1 cellular context compared by ENCODE assay signal in the genomic region with DNA sequence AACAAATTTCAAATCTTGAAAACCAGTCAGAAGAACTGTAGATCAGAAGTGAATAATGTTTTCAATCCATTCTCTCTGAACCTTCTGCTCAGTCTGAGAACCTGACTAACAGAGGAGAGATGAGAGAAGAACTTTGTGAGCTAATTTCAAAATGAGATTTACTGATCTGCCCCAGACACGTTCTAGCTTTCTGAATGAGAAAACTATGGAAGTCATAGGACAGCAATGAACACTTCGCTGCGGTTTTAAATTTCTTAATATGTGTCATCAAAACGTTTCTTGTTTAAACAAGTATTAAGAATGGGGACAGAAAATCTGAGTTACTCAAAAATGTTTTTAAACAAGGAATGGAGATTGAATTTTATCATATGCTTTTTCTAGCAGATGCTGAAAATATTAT.
TF ChIP-seq lines count a peak whose summit lies in the region.

No MANE protein-coding gene starts in this region.

TF ChIP-seq in GM23338, 12 proteins besides CTCF, POLR2A, EP300 and RAD21:
- no peak for TF ChIP-seq POLR2AphosphoS5 (IDR thresholded peaks at IDR 0.05; ENCODE audit: low read depth)
- no peak for TF ChIP-seq ZNF331 (CRISPR knock-in tag; IDR thresholded peaks at IDR 0.05; ENCODE audit: low read depth)
- TF ChIP-seq, protein P1, sequence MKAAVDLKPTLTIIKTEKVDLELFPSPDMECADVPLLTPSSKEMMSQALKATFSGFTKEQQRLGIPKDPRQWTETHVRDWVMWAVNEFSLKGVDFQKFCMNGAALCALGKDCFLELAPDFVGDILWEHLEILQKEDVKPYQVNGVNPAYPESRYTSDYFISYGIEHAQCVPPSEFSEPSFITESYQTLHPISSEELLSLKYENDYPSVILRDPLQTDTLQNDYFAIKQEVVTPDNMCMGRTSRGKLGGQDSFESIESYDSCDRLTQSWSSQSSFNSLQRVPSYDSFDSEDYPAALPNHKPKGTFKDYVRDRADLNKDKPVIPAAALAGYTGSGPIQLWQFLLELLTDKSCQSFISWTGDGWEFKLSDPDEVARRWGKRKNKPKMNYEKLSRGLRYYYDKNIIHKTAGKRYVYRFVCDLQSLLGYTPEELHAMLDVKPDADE (IDR thresholded peaks at IDR 0.05) = no peak
- TF ChIP-seq, protein P2, sequence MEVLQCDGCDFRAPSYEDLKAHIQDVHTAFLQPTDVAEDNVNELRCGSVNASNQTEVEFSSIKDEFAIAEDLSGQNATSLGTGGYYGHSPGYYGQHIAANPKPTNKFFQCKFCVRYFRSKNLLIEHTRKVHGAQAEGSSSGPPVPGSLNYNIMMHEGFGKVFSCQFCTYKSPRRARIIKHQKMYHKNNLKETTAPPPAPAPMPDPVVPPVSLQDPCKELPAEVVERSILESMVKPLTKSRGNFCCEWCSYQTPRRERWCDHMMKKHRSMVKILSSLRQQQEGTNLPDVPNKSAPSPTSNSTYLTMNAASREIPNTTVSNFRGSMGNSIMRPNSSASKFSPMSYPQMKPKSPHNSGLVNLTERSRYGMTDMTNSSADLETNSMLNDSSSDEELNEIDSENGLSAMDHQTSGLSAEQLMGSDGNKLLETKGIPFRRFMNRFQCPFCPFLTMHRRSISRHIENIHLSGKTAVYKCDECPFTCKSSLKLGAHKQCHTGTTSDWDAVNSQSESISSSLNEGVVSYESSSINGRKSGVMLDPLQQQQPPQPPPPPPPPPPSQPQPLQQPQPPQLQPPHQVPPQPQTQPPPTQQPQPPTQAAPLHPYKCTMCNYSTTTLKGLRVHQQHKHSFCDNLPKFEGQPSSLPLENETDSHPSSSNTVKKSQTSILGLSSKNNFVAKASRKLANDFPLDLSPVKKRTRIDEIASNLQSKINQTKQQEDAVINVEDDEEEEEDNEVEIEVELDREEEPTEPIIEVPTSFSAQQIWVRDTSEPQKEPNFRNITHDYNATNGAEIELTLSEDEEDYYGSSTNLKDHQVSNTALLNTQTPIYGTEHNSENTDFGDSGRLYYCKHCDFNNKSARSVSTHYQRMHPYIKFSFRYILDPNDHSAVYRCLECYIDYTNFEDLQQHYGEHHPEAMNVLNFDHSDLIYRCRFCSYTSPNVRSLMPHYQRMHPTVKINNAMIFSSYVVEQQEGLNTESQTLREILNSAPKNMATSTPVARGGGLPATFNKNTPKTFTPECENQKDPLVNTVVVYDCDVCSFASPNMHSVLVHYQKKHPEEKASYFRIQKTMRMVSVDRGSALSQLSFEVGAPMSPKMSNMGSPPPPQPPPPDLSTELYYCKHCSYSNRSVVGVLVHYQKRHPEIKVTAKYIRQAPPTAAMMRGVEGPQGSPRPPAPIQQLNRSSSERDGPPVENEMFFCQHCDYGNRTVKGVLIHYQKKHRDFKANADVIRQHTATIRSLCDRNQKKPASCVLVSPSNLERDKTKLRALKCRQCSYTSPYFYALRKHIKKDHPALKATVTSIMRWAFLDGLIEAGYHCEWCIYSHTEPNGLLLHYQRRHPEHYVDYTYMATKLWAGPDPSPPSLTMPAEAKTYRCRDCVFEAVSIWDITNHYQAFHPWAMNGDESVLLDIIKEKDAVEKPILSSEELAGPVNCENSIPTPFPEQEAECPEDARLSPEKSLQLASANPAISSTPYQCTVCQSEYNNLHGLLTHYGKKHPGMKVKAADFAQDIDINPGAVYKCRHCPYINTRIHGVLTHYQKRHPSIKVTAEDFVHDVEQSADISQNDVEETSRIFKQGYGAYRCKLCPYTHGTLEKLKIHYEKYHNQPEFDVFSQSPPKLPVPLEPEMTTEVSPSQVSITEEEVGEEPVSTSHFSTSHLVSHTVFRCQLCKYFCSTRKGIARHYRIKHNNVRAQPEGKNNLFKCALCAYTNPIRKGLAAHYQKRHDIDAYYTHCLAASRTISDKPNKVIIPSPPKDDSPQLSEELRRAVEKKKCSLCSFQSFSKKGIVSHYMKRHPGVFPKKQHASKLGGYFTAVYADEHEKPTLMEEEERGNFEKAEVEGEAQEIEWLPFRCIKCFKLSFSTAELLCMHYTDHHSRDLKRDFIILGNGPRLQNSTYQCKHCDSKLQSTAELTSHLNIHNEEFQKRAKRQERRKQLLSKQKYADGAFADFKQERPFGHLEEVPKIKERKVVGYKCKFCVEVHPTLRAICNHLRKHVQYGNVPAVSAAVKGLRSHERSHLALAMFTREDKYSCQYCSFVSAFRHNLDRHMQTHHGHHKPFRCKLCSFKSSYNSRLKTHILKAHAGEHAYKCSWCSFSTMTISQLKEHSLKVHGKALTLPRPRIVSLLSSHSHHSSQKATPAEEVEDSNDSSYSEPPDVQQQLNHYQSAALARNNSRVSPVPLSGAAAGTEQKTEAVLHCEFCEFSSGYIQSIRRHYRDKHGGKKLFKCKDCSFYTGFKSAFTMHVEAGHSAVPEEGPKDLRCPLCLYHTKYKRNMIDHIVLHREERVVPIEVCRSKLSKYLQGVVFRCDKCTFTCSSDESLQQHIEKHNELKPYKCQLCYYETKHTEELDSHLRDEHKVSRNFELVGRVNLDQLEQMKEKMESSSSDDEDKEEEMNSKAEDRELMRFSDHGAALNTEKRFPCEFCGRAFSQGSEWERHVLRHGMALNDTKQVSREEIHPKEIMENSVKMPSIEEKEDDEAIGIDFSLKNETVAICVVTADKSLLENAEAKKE (CRISPR knock-in tag; IDR thresholded peaks at IDR 0.05) = no peak
